ENCODE assay signal across 8 cellular contexts in the genomic region with DNA sequence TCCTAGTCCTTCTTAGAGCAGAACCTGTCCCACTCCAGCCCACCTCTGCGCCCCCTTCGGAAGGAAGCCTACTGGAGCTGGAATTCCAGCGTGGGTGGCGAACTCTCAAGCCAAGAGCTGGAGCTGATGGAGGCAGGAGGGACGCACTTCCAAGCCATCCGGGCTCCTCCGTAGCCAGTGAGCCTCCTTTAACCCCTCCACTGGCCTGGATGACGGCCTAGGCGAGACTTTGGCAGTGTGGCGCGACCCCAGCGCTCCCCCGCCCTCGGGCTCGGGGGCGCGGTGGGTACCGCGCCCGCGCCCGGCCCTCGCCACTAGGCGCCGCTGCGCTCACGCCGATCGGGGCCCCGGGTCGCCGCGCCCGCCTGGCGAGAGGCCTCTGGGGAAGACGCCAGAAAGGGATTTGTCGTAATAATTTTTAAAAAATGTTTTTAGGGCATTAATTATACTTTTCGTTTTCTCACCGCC. TPM values are rescaled to one million over a fixed set of nuclear protein-coding genes. Genes with fewer than 3 reads are reported as not detected.
A peak's percentile ranks its signal among the peaks of the same experiment; 100 is the strongest.
DNase-seq lines count a peak whose midpoint lies in the region; TF ChIP-seq lines count a peak whose summit lies in the region.

No MANE protein-coding gene starts in this region.

- DNase-seq in Daoy (ENCODE audit: low read depth) (peak; percentile 49), dermis blood vessel endothelial cell (peak; percentile 53), DMS153 treated with DMSO at 0.1 percent for 48 hours (lab: John Stamatoyannopoulos, UW; ENCODE audit: unreplicated experiment) (no peak), HT-29 (ENCODE audit: low spot score) (no peak), A673 (ENCODE audit: low spot score) (no peak), COR-L47 (lab: John Stamatoyannopoulos, UW) (no peak)

- no peak overlapping the region for H3K9ac ChIP-seq in HUES64 (ENCODE audit: low read depth, low read length)

- CTCF ChIA-PET in A673 (lab: Charles Lee) = interaction anchor here (1.7 kb wide), 1 partner anchor 13 kb away, joined by 7 read pairs; no protein-coding TSS in a partner anchor

- BruUV-seq in A673 (replicated peaks; lab: Mats Ljungman, UMichigan) = no TSS peak

- under 1% methylated on average over 38 of the region's 39 CpGs for WGBS in HUES64
- WGBS in mesodermal cell (ENCODE audit: insufficient coverage in 2 of 2), 2 experiments = 3 to 5% methylated on average over 12 to 21 of the region's 39 CpGs

- peaks cover 100% of the 10 kb centered on the region for H3K27me3 ChIP-seq in HUES64 (ENCODE audit: insufficient read depth, low read length)
- peaks cover 100% of the 10 kb centered on the region for H3K27me3 ChIP-seq in A673 (replicated peaks; ENCODE audit: insufficient read depth, low read depth, low read length, poor library complexity)

- H3K36me3 ChIP-seq in HUES64 (ENCODE audit: insufficient read depth, low read length) (no peaks in the 10 kb centered on the region), mesodermal cell (ENCODE audit: control insufficient read depth, insufficient read depth, low read length) (no peaks in the 10 kb centered on the region), A673 (ENCODE audit: insufficient read depth, low read length, poor library complexity, severe bottlenecking) (no peaks in the 10 kb centered on the region)

- H3K4me1 ChIP-seq in HUES64 (ENCODE audit: insufficient read depth, low read length) (peaks cover 19% of the 10 kb centered on the region), mesodermal cell (ENCODE audit: control insufficient read depth, insufficient read depth, low read length, poor library complexity, severe bottlenecking) (peaks cover 8% of the 10 kb centered on the region), A673 (ENCODE audit: insufficient read depth, low read length, poor library complexity, severe bottlenecking) (no peaks in the 10 kb centered on the region)

- POLR2A ChIA-PET in A673 (lab: Charles Lee; ENCODE audit: low non-redundant PET) = no interaction called here

- H3K27ac ChIP-seq in HUES64 (ENCODE audit: low read depth, low read length) (no peak overlapping the region), mesodermal cell (ENCODE audit: low read depth, low read length, severe bottlenecking) (no peak overlapping the region), A673 (ENCODE audit: low read depth, low read length, poor library complexity, severe bottlenecking) (no peak overlapping the region)

- TF ChIP-seq CTCF in A673 (conservative IDR thresholded peaks at IDR 0.05; ENCODE audit: low read depth, low read length) = no peak; the same call in 1 of the 2 replicates

- H3K9me3 ChIP-seq in HUES64 (ENCODE audit: insufficient read depth, low read depth, low read length) (no peaks in the 10 kb centered on the region), mesodermal cell (ENCODE audit: control insufficient read depth, low read length) (no peaks in the 10 kb centered on the region), A673 (ENCODE audit: low read depth, low read length, poor library complexity, severe bottlenecking) (no peaks in the 10 kb centered on the region)

- intact Hi-C loops in A673 (cut with micrococcal nuclease; ENCODE audit: unreplicated experiment) = loop anchor here (1.0 to 10.0 kb wide), 3 partner anchors 217 to 704 kb away; no protein-coding TSS in a partner anchor

- H3K4me3 ChIP-seq in HUES64 (ENCODE audit: low read length) (peak overlapping the region; percentile 36), mesodermal cell (ENCODE audit: extremely low read depth, insufficient read depth, low read length, poor library complexity, severe bottlenecking) (peak overlapping the region; percentile 1), A673 (ENCODE audit: low read depth, low read length, poor library complexity, severe bottlenecking) (no peak overlapping the region)

RNA-seq across cellular contexts. Expression of a gene that starts 5.1 kb away (rescaled TPM):
- 0.57 and 3.9 TPM in 2 replicates for total RNA-seq in Daoy (2014; rRNA removed; shearing (Covaris generic))
- polyA plus RNA-seq in HUES64 (2013, experiment 1 of 2) = 0.25 TPM
- polyA plus RNA-seq in HUES64 (2013, experiment 2 of 2) = 0.76 TPM
- total RNA-seq in dermis blood vessel endothelial cell (0.09 and 0.17 TPM in 2 replicates), A673 (2021) (not detected in 2 replicates)
- not detected for polyA plus RNA-seq in mesodermal cell (2013, experiment 1 of 2)
- 0.20 TPM for polyA plus RNA-seq in mesodermal cell (2013, experiment 2 of 2)
- total RNA-seq in HT-29 (2014; rRNA removed; shearing (Covaris generic)) = not detected in 2 replicates

Comparison
In these comparisons a context has a peak if more than half of its experiments do, and no peak if none do; other contexts are left out.
1. DNase-seq: peak in Daoy (single experiment) and dermis blood vessel endothelial cell (single experiment); none in DMS153 treated with DMSO at 0.1 percent for 48 hours (single experiment), HT-29 (single experiment), A673 (single experiment) and COR-L47 (single experiment).